In genomic region chr2:20104900-20105545, GRCh38 we compare ENCODE assay signal across 25 cellular contexts. TPM values are rescaled to one million over a fixed set of nuclear protein-coding genes. Genes with fewer than 3 reads are reported as not detected.
A peak's percentile ranks its signal among the peaks of the same experiment; 100 is the strongest.
DNase-seq lines count a peak whose midpoint lies in the region; ATAC-seq, FAIRE-seq and TF ChIP-seq lines count a peak whose summit lies in the region.
"Had no signal": no experiment of that assay in that cellular context is flagged by ENCODE, and none has a peak within 500 bp of the region (broad histone marks: within the 10 kb centered on the region; RNA-seq: fewer than 3 reads in every experiment).

No MANE protein-coding gene starts in this region.

- TF ChIP-seq RAD21 in K562 (CRISPR knock-in tag; conservative IDR thresholded peaks at IDR 0.05 in 1 of 2, IDR thresholded peaks at IDR 0.05 in 1 of 2), result no peak

- in situ Hi-C loops in K562 (cut with MboI), result loop anchor here (5.0 kb wide), 1 partner anchor 143 kb away; no protein-coding TSS in a partner anchor

- no peaks in the 10 kb centered on the region for H3K79me2 ChIP-seq in K562 (ENCODE audit: control insufficient read depth, insufficient read depth, low read length)

- H3K4me3 Mint-ChIP-seq in activated naive CD4-positive, alpha-beta T cell treated with anti-CD3 and anti-CD28 coated beads, Interleukin-2, amount 10 ng/mL, durations not matched to agents 7 days and 5 days, result no peak overlapping the region
- H3K4me3 Mint-ChIP-seq: activated B cell treated with CpG ODN at 0.5 μM for 24 hours; mesothelial cell of epicardium; nephron; stimulated activated naive CD8-positive, alpha-beta T cell treated with anti-CD3 and anti-CD28 coated beads, Interleukin-15, Interleukin-2, amounts not matched to agents 100 ng/mL and 50 ng/mL, for 24 hours; T-helper 2 cell treated with Interferon-gamma antibody and Interleukin-4, amounts not matched to agents 5 μg/mL and 100 μg/mL, for 36 hours had no signal

- peaks cover 9% of the 10 kb centered on the region for H3K9me3 Mint-ChIP-seq in activated naive CD4-positive, alpha-beta T cell treated with anti-CD3 and anti-CD28 coated beads, Interleukin-2, amount 10 ng/mL, durations not matched to agents 7 days and 5 days
- H3K9me3 Mint-ChIP-seq: stimulated activated naive CD8-positive, alpha-beta T cell treated with anti-CD3 and anti-CD28 coated beads, Interleukin-15, Interleukin-2, amounts not matched to agents 100 ng/mL and 50 ng/mL, for 24 hours had no signal

- peaks cover 13% of the 10 kb centered on the region for H3K4me1 Mint-ChIP-seq in activated naive CD4-positive, alpha-beta T cell treated with anti-CD3 and anti-CD28 coated beads, Interleukin-2, amount 10 ng/mL, durations not matched to agents 7 days and 5 days
- H3K4me1 Mint-ChIP-seq: activated B cell treated with CpG ODN at 0.5 μM for 24 hours had no signal

- H3K27me3 ChIP-seq in K562 (ENCODE audit: control insufficient read depth in 2 of 2, insufficient read depth in 2 of 2, low read length in 2 of 2), result peaks cover 0 to 11% of the 10 kb centered on the region in 2 experiments; a peak in 1 of 5 replicates
- peaks cover 4% of the 10 kb centered on the region for H3K27me3 ChIP-seq in upper lobe of right lung
- 0 out of 2 replicates have a peak, but pooled peaks cover 4% of the 10 kb centered on the region for H3K27me3 ChIP-seq in SJCRH30

- BruUV-seq in K562 (replicated peaks; lab: Mats Ljungman, UMichigan), result no TSS peak

- intact Hi-C loops in K562 (cut with micrococcal nuclease) (loop anchor here (10.0 kb wide), 1 partner anchor 320 kb away; no protein-coding TSS in a partner anchor), upper lobe of right lung (cut with DNase I) (no loop called here)

- H3K27ac Mint-ChIP-seq in activated naive CD4-positive, alpha-beta T cell treated with anti-CD3 and anti-CD28 coated beads, Interleukin-2, amount 10 ng/mL, durations not matched to agents 7 days and 5 days, result no peak overlapping the region
- H3K27ac Mint-ChIP-seq: activated B cell treated with CpG ODN at 0.5 μM for 24 hours; mesothelial cell of epicardium; nephron; progenitor cell of endocrine pancreas; stimulated activated naive CD8-positive, alpha-beta T cell treated with anti-CD3 and anti-CD28 coated beads, Interleukin-15, Interleukin-2, amounts not matched to agents 100 ng/mL and 50 ng/mL, for 24 hours; T-helper 2 cell treated with Interferon-gamma antibody and Interleukin-4, amounts not matched to agents 5 μg/mL and 100 μg/mL, for 36 hours had no signal

- H3K36me3 Mint-ChIP-seq in activated naive CD4-positive, alpha-beta T cell treated with anti-CD3 and anti-CD28 coated beads, Interleukin-2, amount 10 ng/mL, durations not matched to agents 7 days and 5 days, result no peaks in the 10 kb centered on the region
- H3K36me3 Mint-ChIP-seq: mesothelial cell of epicardium had no signal

- no peak overlapping the region; a peak in 1 of 4 replicates for H3K9ac ChIP-seq in K562 (ENCODE audit: insufficient read depth in 1 of 2, low read depth in 2 of 2, low read length in 2 of 2)

- TF ChIP-seq EP300 in K562 (IDR thresholded peaks at IDR 0.05; ENCODE audit: low read length), result no peak

- TF ChIP-seq POLR2A in K562 (conservative IDR thresholded peaks at IDR 0.05), result no peak

- no peaks in the 10 kb centered on the region for H3K9me1 ChIP-seq in K562 (ENCODE audit: control insufficient read depth, insufficient read depth, low read length)

- H3K36me3 ChIP-seq in K562 (ENCODE audit: control insufficient read depth, insufficient read depth, low read length), result no peaks in the 10 kb centered on the region
- no peaks in the 10 kb centered on the region for H3K36me3 ChIP-seq in upper lobe of right lung
- no peaks in the 10 kb centered on the region for H3K36me3 ChIP-seq in SJCRH30
- H3K36me3 ChIP-seq: tibial nerve had no signal

- POLR2A ChIA-PET in K562 (lab: Yijun Ruan, JAX), result interaction anchor here (1.1 kb wide), 1 partner anchor 14 kb away, joined by 3 read pairs; no protein-coding TSS in a partner anchor

- DNase-seq in SKM-1 treated with dmso at 0.1 percent for 144 hours (lab: John Stamatoyannopoulos, UW; ENCODE audit: unreplicated experiment) (peak; percentile 9), SKM-1 (lab: John Stamatoyannopoulos, UW; ENCODE audit: unreplicated experiment) (no peak), NCI-H2196 (lab: John Stamatoyannopoulos, UW; ENCODE audit: unreplicated experiment) (peak; percentile 38), K562 (ENCODE audit: extremely low read depth in 1 of 4, low spot score in 3 of 4) (no peak), upper lobe of right lung (no peak), NCI-H82 (lab: John Stamatoyannopoulos, UW) (no peak), SJCRH30 (no peak)
- DNase-seq in activated naive CD4-positive, alpha-beta T cell treated with anti-CD3 and anti-CD28 coated beads, Interleukin-2, amount 10 ng/mL, durations not matched to agents 7 days and 5 days, result no peak
- DNase-seq: activated B cell treated with CpG ODN at 0.5 μM for 24 hours; activated CD4-positive, alpha-beta T cell treated with anti-CD3 and anti-CD28 coated beads, Interleukin-2, amount 50 U/mL, for 48 hours; activated gamma-delta T cell; cortex of kidney; DND-41; H7; NCI-H1694; NCI-H526 treated with DMSO at 0.1 percent for 48 hours; stimulated activated CD4-positive, alpha-beta T cell treated with anti-CD3 and anti-CD28 coated beads, Interleukin-2, amount 100 ng/mL, for 48 hours had no signal

- CTCF ChIA-PET in K562 (lab: Yijun Ruan, JAX; ENCODE audit: low intra/inter-chr PET ratio), result no interaction called here
- CTCF ChIA-PET in activated naive CD4-positive, alpha-beta T cell treated with anti-CD3 and anti-CD28 coated beads, Interleukin-2, amount 10 ng/mL, durations not matched to agents 7 days and 5 days (lab: Charles Lee), result interaction anchor here (1.0 to 1.1 kb wide), 2 partner anchors 89 to 93 kb away, joined by 3 read pairs; no protein-coding TSS in a partner anchor

- H3K27me3 Mint-ChIP-seq in activated naive CD4-positive, alpha-beta T cell treated with anti-CD3 and anti-CD28 coated beads, Interleukin-2, amount 10 ng/mL, durations not matched to agents 7 days and 5 days, result peaks cover 46% of the 10 kb centered on the region

- H3K9me3 ChIP-seq in K562 (replicated peaks; ENCODE audit: control insufficient read depth, insufficient read depth, low read depth, low read length) (no peaks in the 10 kb centered on the region; the same call in 1 of the 2 replicates), upper lobe of right lung (no peaks in the 10 kb centered on the region), SJCRH30 (replicated peaks) (0 out of 2 replicates have a peak, but pooled peaks cover under 1% of the 10 kb centered on the region)

- TF ChIP-seq CTCF in K562 (IDR thresholded peaks at IDR 0.05 in 2 of 3, conservative IDR thresholded peaks at IDR 0.05 in 1 of 3; ENCODE audit: insufficient read depth in 2 of 3, low read depth in 1 of 3, low read length in 3 of 3) (no peak), upper lobe of right lung (IDR thresholded peaks at IDR 0.05) (no peak)

- no peak overlapping the region for H3K27ac ChIP-seq in K562 (ENCODE audit: extremely low read depth, low read depth, low read length)
- peak overlapping the region; percentile 42 for H3K27ac ChIP-seq in upper lobe of right lung
- H3K27ac ChIP-seq in SJCRH30, result no peak overlapping the region
- H3K27ac ChIP-seq: tibial nerve had no signal

- H4K20me1 ChIP-seq in K562 (replicated peaks; ENCODE audit: control insufficient read depth, insufficient read depth, low read length), result no peaks in the 10 kb centered on the region

- FAIRE-seq in K562 (lab: Jason Lieb, UNC), result no peak
- FAIRE-seq: bronchial epithelial cell had no signal

- H3K4me1 ChIP-seq in K562 (replicated peaks in 1 of 2; ENCODE audit: control insufficient read depth in 2 of 2, insufficient read depth in 2 of 2, low read length in 2 of 2) (peaks cover 0 to 6% of the 10 kb centered on the region in 2 experiments; a peak in 2 of 5 replicates), upper lobe of right lung (no peaks in the 10 kb centered on the region), SJCRH30 (no peaks in the 10 kb centered on the region)
- H3K4me1 ChIP-seq: tibial nerve had no signal

- H3K4me2 ChIP-seq in K562 (ENCODE audit: insufficient read depth, low read length), result no peak overlapping the region

- H3K4me3 ChIP-seq in K562 (no peak overlapping the region), upper lobe of right lung (peak overlapping the region; percentile 28), SJCRH30 (no peak overlapping the region)
- H3K4me3 ChIP-seq: tibial nerve had no signal

- 6% methylated on average over 8 of the region's 9 CpGs for WGBS in K562 (ENCODE audit: insufficient coverage, low coverage, missing lambda C conversion rate)

- ATAC-seq in K562 (no peak), upper lobe of right lung (peak; percentile 79)
- ATAC-seq: Panc1 had no signal

- H2AFZ ChIP-seq in K562 (ENCODE audit: low read depth, low read length), result peak overlapping the region; percentile 40; the same call in 1 of the 2 replicates

TF ChIP-seq in K562, 482 proteins besides CTCF, POLR2A, EP300 and RAD21 (continues in another document):
- TF ChIP-seq ASH1L (IDR thresholded peaks at IDR 0.05; ENCODE audit: borderline replicate concordance, low read depth, partially characterized antibody) (no peak), ZNF23 (CRISPR knock-in tag; IDR thresholded peaks at IDR 0.05) (no peak), LEF1 (IDR thresholded peaks at IDR 0.05) (no peak), KAT2B (IDR thresholded peaks at IDR 0.05; ENCODE audit: low read depth, low read length) (no peak)

RNA-seq across cellular contexts. Expression of gene LAPTM4A, which starts 53.6 kb away (rescaled TPM):
- total RNA-seq in K562 (2011; cell fraction: chromatin; rRNA removed; ENCODE audit: low replicate concordance), result 58.1 and 78.2 TPM in 2 replicates
- total RNA-seq in K562 (2011; cell fraction: nucleolus; rRNA removed), result 57.9 and 60.0 TPM in 2 replicates
- total RNA-seq in K562 (2011; cell fraction: nucleoplasm; rRNA removed), result 87.9 and 89.5 TPM in 2 replicates
- total RNA-seq in K562 (2014; rRNA removed) (13.4 and 18.7 TPM in 2 replicates), K562 (2014; rRNA removed; fragmentation: Illumina TruSeq; extraction: Trizol) (23.2 and 31.2 TPM in 2 replicates), K562 (2015; rRNA removed; fragmentation: Illumina TruSeq; extraction: Trizol) (31.0 and 31.3 TPM in 2 replicates), K562 (2021) (45.1 and 46.0 TPM in 2 replicates), upper lobe of right lung (245 TPM)
- polyA plus RNA-seq in K562 (2011; rRNA removed) (139 and 167 TPM in 2 replicates), K562 (2014; fragmentation: Illumina TruSeq; extraction: Trizol) (53.9 and 64.5 TPM in 2 replicates), K562 (2014; fragmentation: Nextera tagmentation; extraction: Ambion mirVana) (100 to 1,000 TPM; 141 to 157 TPM), K562 (2014; rRNA removed) (50.1 and 64.3 TPM in 2 replicates)
- polyA plus RNA-seq in K562 (2011; cell fraction: cytosol; rRNA removed), result 50.0 and 148 TPM in 2 replicates
- 31.2 and 52.6 TPM in 2 replicates for polyA plus RNA-seq in K562 (2011; cell fraction: nucleus; rRNA removed)
- 55.6 and 56.3 TPM in 2 replicates for polyA plus RNA-seq in K562 (2012)
- 76.5 and 97.3 TPM in 2 replicates for polyA minus RNA-seq in K562 (2011; rRNA and poly(A)+ RNA removed)
- 21.9 and 33.3 TPM in 2 replicates for polyA minus RNA-seq in K562 (2011; cell fraction: cytosol; rRNA and poly(A)+ RNA removed)
- 15.9 and 29.5 TPM in 2 replicates for polyA minus RNA-seq in K562 (2011; cell fraction: nucleus; rRNA and poly(A)+ RNA removed)
- 121 and 133 TPM in 2 replicates for total RNA-seq in SJCRH30 (2014; rRNA removed; shearing (Covaris generic))

Comparison
In these comparisons a context has a peak if more than half of its experiments do, and no peak if none do; other contexts are left out.
1. DNase-seq: peak in SKM-1 treated with dmso at 0.1 percent for 144 hours (single experiment) and NCI-H2196 (single experiment); none in SKM-1 (single experiment), K562 (0 of 4), upper lobe of right lung (single experiment), activated naive CD4-positive, alpha-beta T cell treated with anti-CD3 and anti-CD28 coated beads, Interleukin-2, amount 10 ng/mL, durations not matched to agents 7 days and 5 days (single experiment), NCI-H82 (single experiment) and SJCRH30 (0 of 2).